ENCODE assay signal across 9 cellular contexts in the genomic region with DNA sequence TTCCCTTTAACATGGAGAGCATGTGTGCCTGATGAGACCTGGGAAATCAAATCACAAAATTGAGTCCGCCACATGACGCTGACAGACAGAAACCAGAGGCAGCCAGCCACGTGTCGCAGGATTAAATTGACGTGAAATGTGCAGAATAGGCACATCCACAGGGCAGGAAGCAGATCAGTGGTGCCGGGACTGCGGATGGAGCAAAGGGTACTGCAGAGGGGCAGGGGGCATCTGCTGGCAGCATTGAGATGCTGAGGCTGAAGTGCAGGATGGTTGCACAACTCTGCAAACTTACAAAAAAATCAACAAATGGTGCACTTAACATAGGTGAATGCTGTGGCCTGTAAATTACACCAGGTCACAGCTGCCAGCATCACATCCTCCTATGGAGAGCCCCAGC. TPM values are rescaled to one million over a fixed set of nuclear protein-coding genes. Genes with fewer than 3 reads are reported as not detected.
"Had no signal": no experiment of that assay in that cellular context is flagged by ENCODE, and none has a peak within 500 bp of the region (broad histone marks: within the 10 kb centered on the region; RNA-seq: fewer than 3 reads in every experiment).

No MANE protein-coding gene starts in this region.

- H3K4me1 ChIP-seq: HAP-1 had no signal

- DNase-seq: GM23248, GOT3, H7, HFFc6, KBM-7 had no signal

- H3K27ac ChIP-seq: GM23248 had no signal

- ATAC-seq: HCT116 had no signal

- H3K9ac ChIP-seq: GM23248 had no signal

- H3K4me3 ChIP-seq: GM23248, HAP-1 had no signal

- H2AFZ ChIP-seq: GM23248 had no signal

- H3K9me3 ChIP-seq: HAP-1 had no signal

- H3K36me3 ChIP-seq: HAP-1 had no signal

RNA-seq across cellular contexts. Expression of a gene that starts 48.2 kb away (rescaled TPM):
- total RNA-seq: GM23248, H7, HFFc6, HT-29 had no signal
- polyA plus RNA-seq: GM23248, IgD-negative memory B cell had no signal
